In genomic region chr1:27598902-27599528, GRCh38 we compare ENCODE assay signal across 8 cellular contexts. TPM values are rescaled to one million over a fixed set of nuclear protein-coding genes. Genes with fewer than 3 reads are reported as not detected.
DNase-seq lines count a peak whose midpoint lies in the region; ATAC-seq and TF ChIP-seq lines count a peak whose summit lies in the region.

No MANE protein-coding gene starts in this region.

- no peaks in the 10 kb centered on the region for H3K27me3 ChIP-seq in stomach smooth muscle (ENCODE audit: control insufficient read depth in 1 of 2, insufficient read depth in 2 of 2, low read length in 2 of 2)

- H3K9ac ChIP-seq in stomach smooth muscle (ENCODE audit: low read length in 2 of 2) = peak overlapping the region; percentile 58 to 62

- no peaks in the 10 kb centered on the region for H3K9me3 ChIP-seq in stomach smooth muscle (ENCODE audit: control insufficient read depth in 2 of 2, low read length in 2 of 2)

- H3K27ac Mint-ChIP-seq in mesothelial cell of epicardium = no peak overlapping the region

- no peaks in the 10 kb centered on the region for H3K36me3 Mint-ChIP-seq in mesothelial cell of epicardium

- DNase-seq in NCI-H1092 treated with DMSO at 0.1 percent for 48 hours (lab: John Stamatoyannopoulos, UW) = peak; percentile 52
- DNase-seq in NCI-H1092 (lab: John Stamatoyannopoulos, UW) = no peak
- peak; percentile 57 for DNase-seq in T1000 (lab: John Stamatoyannopoulos, UW)
- no peak for DNase-seq in mesothelial cell of epicardium (ENCODE audit: low spot score in 2 of 2, unreplicated experiment in 2 of 2)
- no peak for DNase-seq in GM13976 (ENCODE audit: low spot score)

- peak overlapping the region; percentile 75 for H3K27ac ChIP-seq in cingulate gyrus (ENCODE audit: low read depth, low read length)
- H3K27ac ChIP-seq in stomach smooth muscle (ENCODE audit: low read length) = peak overlapping the region; percentile 82

- in situ Hi-C loops in GM13976 (cut with MboI; ENCODE audit: low sequenced_read_pairs, unreplicated experiment) = no loop called here

- peak overlapping the region; percentile 45 for H3K4me3 Mint-ChIP-seq in mesothelial cell of epicardium

- peaks cover 84% of the 10 kb centered on the region for H3K4me1 ChIP-seq in stomach smooth muscle (ENCODE audit: control insufficient read depth, insufficient read depth, low read length)

- H3K9me3 Mint-ChIP-seq in mesothelial cell of epicardium = no peaks in the 10 kb centered on the region

- no peak for ATAC-seq in HG02840 (IDR thresholded peaks at IDR 0.05; ENCODE audit: low FRiP score, unreplicated experiment)

- H3K4me1 Mint-ChIP-seq in mesothelial cell of epicardium = peaks cover 4% of the 10 kb centered on the region

- peak overlapping the region; percentile 48 to 84 for H3K4me3 ChIP-seq in stomach smooth muscle (ENCODE audit: low read length in 2 of 2)

- peaks cover 0 to 6% of the 10 kb centered on the region in 2 donors for H3K36me3 ChIP-seq in stomach smooth muscle (ENCODE audit: control insufficient read depth in 2 of 2, insufficient read depth in 2 of 2, low read length in 2 of 2)

- TF ChIP-seq CTCF in mesothelial cell of epicardium (IDR thresholded peaks at IDR 0.05; ENCODE audit: unreplicated experiment) (no peak), GM13976 (IDR thresholded peaks at IDR 0.05; ENCODE audit: borderline replicate concordance, control extremely low read depth, extremely low read depth, insufficient read depth, missing control alignments) (no peak)

- no peaks in the 10 kb centered on the region for H3K27me3 Mint-ChIP-seq in mesothelial cell of epicardium (ENCODE audit: low read depth)

RNA-seq across cellular contexts. Expression of gene AHDC1, which starts 4.9 kb away (rescaled TPM):
- 71.4 to 73.5 TPM (median 72.1 TPM) in 3 replicates for total RNA-seq in mesothelial cell of epicardium

RNA-seq across cellular contexts. Expression of gene FGR, which starts 36.0 kb away (rescaled TPM):
- total RNA-seq in mesothelial cell of epicardium = 0.11 to 0.53 TPM (median 0.20 TPM) in 3 replicates

Comparison
In these comparisons a context has a peak if more than half of its experiments do, and no peak if none do; other contexts are left out.
1. DNase-seq: peak in NCI-H1092 treated with DMSO at 0.1 percent for 48 hours (single experiment) and T1000 (single experiment); none in NCI-H1092 (single experiment), mesothelial cell of epicardium (0 of 2) and GM13976 (single experiment).